In the genomic region with DNA sequence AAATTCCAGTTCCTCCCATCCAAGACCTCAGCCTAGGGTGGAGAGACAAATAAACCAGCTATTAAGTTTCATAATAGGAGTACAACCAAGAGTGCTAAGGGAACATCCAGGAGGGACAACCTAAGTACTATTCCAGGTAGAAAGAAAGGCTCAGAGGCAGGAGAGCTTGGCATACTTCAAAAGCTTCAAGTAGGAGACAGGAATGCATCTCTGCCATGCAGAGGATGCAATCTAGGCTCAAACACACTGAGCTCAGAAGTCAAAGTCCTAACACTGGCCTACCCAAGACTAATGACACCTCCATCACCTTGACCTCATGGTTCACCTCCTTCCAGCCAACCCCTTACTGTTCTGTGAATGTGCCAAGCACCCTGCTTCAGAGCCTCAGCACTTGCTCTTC, we compare ENCODE assay signal across 1 cellular context.
TF ChIP-seq lines count a peak whose summit lies in the region.

No MANE protein-coding gene starts in this region.

TF ChIP-seq in GM23338, 12 proteins besides CTCF, POLR2A, EP300 and RAD21 (continued from another document):
- TF ChIP-seq, protein P1, sequence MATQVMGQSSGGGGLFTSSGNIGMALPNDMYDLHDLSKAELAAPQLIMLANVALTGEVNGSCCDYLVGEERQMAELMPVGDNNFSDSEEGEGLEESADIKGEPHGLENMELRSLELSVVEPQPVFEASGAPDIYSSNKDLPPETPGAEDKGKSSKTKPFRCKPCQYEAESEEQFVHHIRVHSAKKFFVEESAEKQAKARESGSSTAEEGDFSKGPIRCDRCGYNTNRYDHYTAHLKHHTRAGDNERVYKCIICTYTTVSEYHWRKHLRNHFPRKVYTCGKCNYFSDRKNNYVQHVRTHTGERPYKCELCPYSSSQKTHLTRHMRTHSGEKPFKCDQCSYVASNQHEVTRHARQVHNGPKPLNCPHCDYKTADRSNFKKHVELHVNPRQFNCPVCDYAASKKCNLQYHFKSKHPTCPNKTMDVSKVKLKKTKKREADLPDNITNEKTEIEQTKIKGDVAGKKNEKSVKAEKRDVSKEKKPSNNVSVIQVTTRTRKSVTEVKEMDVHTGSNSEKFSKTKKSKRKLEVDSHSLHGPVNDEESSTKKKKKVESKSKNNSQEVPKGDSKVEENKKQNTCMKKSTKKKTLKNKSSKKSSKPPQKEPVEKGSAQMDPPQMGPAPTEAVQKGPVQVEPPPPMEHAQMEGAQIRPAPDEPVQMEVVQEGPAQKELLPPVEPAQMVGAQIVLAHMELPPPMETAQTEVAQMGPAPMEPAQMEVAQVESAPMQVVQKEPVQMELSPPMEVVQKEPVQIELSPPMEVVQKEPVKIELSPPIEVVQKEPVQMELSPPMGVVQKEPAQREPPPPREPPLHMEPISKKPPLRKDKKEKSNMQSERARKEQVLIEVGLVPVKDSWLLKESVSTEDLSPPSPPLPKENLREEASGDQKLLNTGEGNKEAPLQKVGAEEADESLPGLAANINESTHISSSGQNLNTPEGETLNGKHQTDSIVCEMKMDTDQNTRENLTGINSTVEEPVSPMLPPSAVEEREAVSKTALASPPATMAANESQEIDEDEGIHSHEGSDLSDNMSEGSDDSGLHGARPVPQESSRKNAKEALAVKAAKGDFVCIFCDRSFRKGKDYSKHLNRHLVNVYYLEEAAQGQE (IDR thresholded peaks at IDR 0.05; ENCODE audit: unreplicated experiment), result no peak
- no peak for TF ChIP-seq STAT1 (IDR thresholded peaks at IDR 0.05; ENCODE audit: unreplicated experiment)
